25 cellular contexts compared by ENCODE assay signal in genomic region chr1:155014709-155015508, GRCh38. TPM values are rescaled to one million over a fixed set of nuclear protein-coding genes. Genes with fewer than 3 reads are reported as not detected.
DNase-seq lines count a peak whose midpoint lies in the region; ATAC-seq and TF ChIP-seq lines count a peak whose summit lies in the region.
"Had no signal": no experiment of that assay in that cellular context is flagged by ENCODE, and none has a peak within 500 bp of the region (broad histone marks: within the 10 kb centered on the region; RNA-seq: fewer than 3 reads in every experiment).

No MANE protein-coding gene starts in this region.

- H3K9ac ChIP-seq in mammary epithelial cell (ENCODE audit: insufficient read depth, low read length) (no peak overlapping the region), subcutaneous abdominal adipose tissue (ENCODE audit: low read length in 5 of 5) (no peak overlapping the region), colonic mucosa (ENCODE audit: low read depth in 2 of 2, low read length in 2 of 2) (peak overlapping the region in 1 of 2 donors; percentile 21)

- H2AFZ ChIP-seq in mammary epithelial cell (ENCODE audit: low read depth, low read length) = no peak overlapping the region

- 86% methylated on average over 13 of the region's 31 CpGs for WGBS in mammary epithelial cell (ENCODE audit: low coverage, missing lambda C conversion rate)
- WGBS in esophagus squamous epithelium, 2 donors = 60 to 88% methylated on average over 1 to 3 of the region's 31 CpGs

- H3K27ac Mint-ChIP-seq in MCF 10A (ENCODE audit: low read depth, unreplicated experiment) = peak overlapping the region; percentile 80
- H3K27ac Mint-ChIP-seq: activated CD8-positive, alpha-beta T cell treated with anti-CD3 and anti-CD28 coated beads for 36 hours had no signal

- no peaks in the 10 kb centered on the region for H4K20me1 ChIP-seq in mammary epithelial cell (ENCODE audit: insufficient read depth, low read length)

- in situ Hi-C loops in mammary epithelial cell (cut with MboI; ENCODE audit: low sequenced_read_pairs in 2 of 2) = loop anchor here in 1 of 2 donors (10.0 kb wide), 1 partner anchor 50 kb away; the partner anchor contains the start of gene PYGO2

- peaks cover 34% of the 10 kb centered on the region for H3K79me2 ChIP-seq in mammary epithelial cell (ENCODE audit: insufficient read depth, low read length)

- H3K4me3 Mint-ChIP-seq in MCF 10A (ENCODE audit: unreplicated experiment) = no peak overlapping the region
- H3K4me3 Mint-ChIP-seq: activated CD8-positive, alpha-beta T cell treated with anti-CD3 and anti-CD28 coated beads for 36 hours had no signal

- intact Hi-C loops in MCF 10A (cut with micrococcal nuclease) (no loop called here), mammary epithelial cell (cut with micrococcal nuclease) (loop anchor here (5.0 kb wide), 1 partner anchor 533 kb away; no protein-coding TSS in a partner anchor), esophagus squamous epithelium (cut with DNase I) (no loop called here), colonic mucosa (cut with DNase I) (no loop called here)

- peaks cover 71% of the 10 kb centered on the region for H3K4me1 Mint-ChIP-seq in MCF 10A (ENCODE audit: insufficient read depth, unreplicated experiment)

- H3K36me3 Mint-ChIP-seq in MCF 10A (ENCODE audit: insufficient read depth, unreplicated experiment) = peaks cover 88% of the 10 kb centered on the region
- H3K36me3 Mint-ChIP-seq: brain; CD8-positive, alpha-beta T cell had no signal

- DNase-seq in MCF 10A (ENCODE audit: unreplicated experiment) (no peak), mammary epithelial cell (no peak), RWPE2 (ENCODE audit: low spot score) (peak; percentile 58), esophagus squamous epithelium (lab: John Stamatoyannopoulos, UW) (no peak), colonic mucosa (no peak), NCI-H1436 (lab: John Stamatoyannopoulos, UW) (no peak)
- no peak for DNase-seq in activated CD4-positive, alpha-beta T cell treated with anti-CD3 and anti-CD28 coated beads for 1 hour
- DNase-seq: activated CD8-positive, alpha-beta T cell treated with anti-CD3 and anti-CD28 coated beads for 36 hours; activated T-cell treated with anti-CD3 and anti-CD28 coated beads, Interleukin-2, amount 50 U/mL, for 72 hours; CD8-positive, alpha-beta T cell; cortex of kidney; DMS79; foreskin melanocyte; NCI-H187 treated with DMSO at 0.1 percent for 48 hours; NCI-H2227 treated with DMSO at 0.1 percent for 48 hours; stimulated activated CD8-positive, alpha-beta memory T cell treated with anti-CD3 and anti-CD28 coated beads, Interleukin-4, amount 100 ng/mL, for 48 hours had no signal

- H3K9me3 ChIP-seq in mammary epithelial cell (replicated peaks; ENCODE audit: insufficient read depth, low read length) (no peaks in the 10 kb centered on the region), RWPE2 (ENCODE audit: severe bottlenecking) (no peaks in the 10 kb centered on the region), esophagus squamous epithelium (no peaks in the 10 kb centered on the region), subcutaneous abdominal adipose tissue (ENCODE audit: control insufficient read depth in 5 of 5, low read length in 5 of 5) (no peaks in the 10 kb centered on the region), colonic mucosa (no peaks in the 10 kb centered on the region)
- H3K9me3 ChIP-seq: prostate gland had no signal

- no peak overlapping the region for H3K4me3 ChIP-seq in mammary epithelial cell (replicated peaks in 1 of 3; ENCODE audit: insufficient read depth in 1 of 3, low read depth in 2 of 3, low read length in 3 of 3)
- no peak overlapping the region for H3K4me3 ChIP-seq in RWPE2 (ENCODE audit: severe bottlenecking)
- H3K4me3 ChIP-seq in esophagus squamous epithelium = no peak overlapping the region
- H3K4me3 ChIP-seq in subcutaneous abdominal adipose tissue (ENCODE audit: low read depth in 1 of 5, low read length in 5 of 5) = no peak overlapping the region
- H3K4me3 ChIP-seq in colonic mucosa = no peak overlapping the region
- H3K4me3 ChIP-seq: prostate gland had no signal

- H3K27me3 ChIP-seq in mammary epithelial cell (ENCODE audit: insufficient read depth, low read length) = no peaks in the 10 kb centered on the region
- no peaks in the 10 kb centered on the region for H3K27me3 ChIP-seq in RWPE2 (ENCODE audit: insufficient read depth, poor library complexity, severe bottlenecking)
- H3K27me3 ChIP-seq in esophagus squamous epithelium = no peaks in the 10 kb centered on the region
- no peaks in the 10 kb centered on the region for H3K27me3 ChIP-seq in subcutaneous abdominal adipose tissue (ENCODE audit: control insufficient read depth in 5 of 5, insufficient read depth in 4 of 5, low read length in 5 of 5)
- H3K27me3 ChIP-seq in colonic mucosa = no peaks in the 10 kb centered on the region

- no peaks in the 10 kb centered on the region for H3K36me3 ChIP-seq in mammary epithelial cell (ENCODE audit: insufficient read depth, low read length)
- H3K36me3 ChIP-seq in RWPE2 (ENCODE audit: low read depth) = peaks cover 36% of the 10 kb centered on the region
- peaks cover 16 to 65% (median 34%) of the 10 kb centered on the region in 3 donors for H3K36me3 ChIP-seq in esophagus squamous epithelium
- peaks cover 0 to 33% (median 21%) of the 10 kb centered on the region in 5 donors for H3K36me3 ChIP-seq in subcutaneous abdominal adipose tissue (ENCODE audit: control insufficient read depth in 5 of 5, insufficient read depth in 5 of 5, low read length in 5 of 5)
- peaks cover 13% of the 10 kb centered on the region for H3K36me3 ChIP-seq in colonic mucosa

- no peak overlapping the region for H3K27ac ChIP-seq in mammary epithelial cell (ENCODE audit: insufficient read depth, low read depth, low read length)
- H3K27ac ChIP-seq in RWPE2 (ENCODE audit: poor library complexity, severe bottlenecking) = peak overlapping the region; percentile 92
- H3K27ac ChIP-seq in esophagus squamous epithelium = peak overlapping the region; percentile 85 to 99 (median 96)
- peak overlapping the region; percentile 96 for H3K27ac ChIP-seq in subcutaneous abdominal adipose tissue (ENCODE audit: low read depth, low read length)
- H3K27ac ChIP-seq in colonic mucosa = no peak overlapping the region

- no peak for ATAC-seq in RWPE2 (ENCODE audit: low read depth)
- ATAC-seq: activated CD8-positive, alpha-beta T cell treated with anti-CD3 and anti-CD28 coated beads for 36 hours; activated T-cell treated with anti-CD3 and anti-CD28 coated beads, Interleukin-2, amount 50 U/mL, for 72 hours; CD8-positive, alpha-beta T cell; Panc1; SK-N-SH treated with all-trans-retinoic acid at 6 μM for 48 hours had no signal

- no peaks in the 10 kb centered on the region for H3K9me3 Mint-ChIP-seq in MCF 10A (ENCODE audit: unreplicated experiment)
- H3K9me3 Mint-ChIP-seq: activated CD8-positive, alpha-beta T cell treated with anti-CD3 and anti-CD28 coated beads for 36 hours; activated T-cell treated with anti-CD3 and anti-CD28 coated beads, Interleukin-2, amount 50 U/mL, for 72 hours; brain; CD8-positive, alpha-beta T cell; memory B cell; nephron had no signal

- TF ChIP-seq CTCF in MCF 10A (IDR thresholded peaks at IDR 0.05; ENCODE audit: unreplicated experiment) (no peak), mammary epithelial cell (conservative IDR thresholded peaks at IDR 0.05 in 1 of 2, IDR thresholded peaks at IDR 0.05 in 1 of 2; ENCODE audit: extremely low read depth in 1 of 2, insufficient read depth in 1 of 2, low read depth in 1 of 2, low read length in 2 of 2) (no peak), RWPE2 (IDR thresholded peaks at IDR 0.05; ENCODE audit: poor library complexity, severe bottlenecking) (no peak), esophagus squamous epithelium (IDR thresholded peaks at IDR 0.05) (no peak), colonic mucosa (IDR thresholded peaks at IDR 0.05) (no peak)

- BruUV-seq in MCF 10A (replicated peaks; lab: Mats Ljungman, UMichigan) (no TSS peak), mammary epithelial cell (replicated peaks; lab: Mats Ljungman, UMichigan) (no TSS peak)

- TF ChIP-seq POLR2A in esophagus squamous epithelium (IDR thresholded peaks at IDR 0.05) = no peak

- H3K4me1 ChIP-seq in mammary epithelial cell (ENCODE audit: insufficient read depth, low read length) (peaks cover 33% of the 10 kb centered on the region), RWPE2 (ENCODE audit: insufficient read depth, poor library complexity, severe bottlenecking) (peaks cover 28% of the 10 kb centered on the region), esophagus squamous epithelium (peaks cover 86 to 100% (median 92%) of the 10 kb centered on the region in 3 donors), subcutaneous abdominal adipose tissue (ENCODE audit: control insufficient read depth in 5 of 5, insufficient read depth in 5 of 5, low read length in 5 of 5) (peaks cover 7 to 70% (median 62%) of the 10 kb centered on the region in 5 donors), colonic mucosa (peaks cover 51% of the 10 kb centered on the region)

- no peaks in the 10 kb centered on the region for H3K27me3 Mint-ChIP-seq in MCF 10A (ENCODE audit: insufficient read depth, unreplicated experiment)
- H3K27me3 Mint-ChIP-seq: brain, memory B cell had no signal

- dilution Hi-C loops in mammary epithelial cell (cut with HindIII; ENCODE audit: low sequenced_read_pairs) = no loop called here

- POLR2A ChIA-PET in MCF 10A (lab: Yijun Ruan, JAX) = interaction anchor here (0.6 to 14.0 kb wide), 9 partner anchors 8 to 209 kb away, joined by 3 to 312 read pairs (median 27); partner anchors contain the start of genes CKS1B, DCST1, DCST2 and FLAD1

- no peak overlapping the region for H3K4me2 ChIP-seq in mammary epithelial cell (ENCODE audit: insufficient read depth, low read depth, low read length)

- CTCF ChIA-PET in MCF 10A (lab: Yijun Ruan, JAX) (interaction anchor here (0.6 to 14.4 kb wide), 9 partner anchors 9 to 115 kb away, joined by 3 to 390 read pairs (median 7); partner anchors contain the start of genes ADAM15 and PYGO2), mammary epithelial cell (lab: Charles Lee; ENCODE audit: low non-redundant PET) (interaction anchor here (0.6 kb wide), 1 partner anchor 36 kb away, joined by 5 read pairs; the partner anchor contains the start of gene ADAM15)

RNA-seq across cellular contexts. Expression of gene ZBTB7B, which starts 12.3 kb away (rescaled TPM):
- 169 and 175 TPM in 2 replicates for total RNA-seq in MCF 10A (2022)
- total RNA-seq in mammary epithelial cell = 10 to 100 TPM; 33.0 to 51.9 TPM
- 22.2 TPM for polyA plus RNA-seq in mammary epithelial cell
- 17.8 TPM for polyA minus RNA-seq in mammary epithelial cell
- total RNA-seq in esophagus squamous epithelium = 100 to 1,000 TPM; 101 to 220 (median 113) TPM
- 100 to 1,000 TPM; 185 to 205 TPM for total RNA-seq in colonic mucosa

RNA-seq across cellular contexts. Expression of gene DCST2, which starts 18.7 kb away (rescaled TPM):
- total RNA-seq in MCF 10A (2022) (0.91 and 1.8 TPM in 2 replicates), mammary epithelial cell (under 1 TPM; 0.33 to 0.66 TPM), esophagus squamous epithelium (1 to 10 TPM in 1 of 4 donors, under 1 TPM in 3; 0.11 to 8.2 (median 0.18) TPM), colonic mucosa (1 to 10 TPM; 1.7 to 1.9 TPM)
- polyA plus RNA-seq in mammary epithelial cell = 0.15 TPM
- polyA minus RNA-seq in mammary epithelial cell = not detected
- total RNA-seq: kidney epithelial cell, temporal lobe had no signal

RNA-seq across cellular contexts. Expression of gene DCST1, which starts 18.7 kb away (rescaled TPM):
- 0.21 and 0.42 TPM in 2 replicates for total RNA-seq in MCF 10A (2022)
- not detected for total RNA-seq in mammary epithelial cell
- polyA plus RNA-seq in mammary epithelial cell = not detected
- polyA minus RNA-seq in mammary epithelial cell = not detected
- under 1 TPM in 1 of 4 donors, not detected in 3; 0.19 TPM for total RNA-seq in esophagus squamous epithelium
- total RNA-seq in colonic mucosa = not detected
- total RNA-seq: activated CD8-positive, alpha-beta T cell treated with anti-CD3 and anti-CD28 coated beads for 36 hours; kidney epithelial cell had no signal

RNA-seq across cellular contexts. Expression of gene LENEP, which starts 21.5 kb away (rescaled TPM):
- 0.83 TPM in 1 of 2 replicates, not detected in the other for total RNA-seq in MCF 10A (2022)
- 1 to 10 TPM in 1 of 2 donors, under 1 TPM in 1; 0.82 to 1.5 TPM for total RNA-seq in mammary epithelial cell
- 0.16 TPM for polyA plus RNA-seq in mammary epithelial cell
- not detected for polyA minus RNA-seq in mammary epithelial cell
- not detected for total RNA-seq in esophagus squamous epithelium
- total RNA-seq in colonic mucosa = not detected
- total RNA-seq: activated CD8-positive, alpha-beta T cell treated with anti-CD3 and anti-CD28 coated beads for 36 hours; CD8-positive, alpha-beta T cell; prostate gland; temporal lobe had no signal

RNA-seq across cellular contexts. Expression of gene FLAD1, which starts 31.8 kb away (rescaled TPM):
- total RNA-seq in MCF 10A (2022) (65.4 and 91.1 TPM in 2 replicates), mammary epithelial cell (10 to 100 TPM; 46.4 to 58.5 TPM), esophagus squamous epithelium (10 to 100 TPM; 21.5 to 30.9 (median 29.5) TPM), colonic mucosa (10 to 100 TPM; 28.2 to 46.1 TPM)
- polyA plus RNA-seq in mammary epithelial cell = 54.2 TPM
- 43.1 TPM for polyA minus RNA-seq in mammary epithelial cell

Comparison
In these comparisons a context has a peak if more than half of its experiments do, and no peak if none do; other contexts are left out.
1. H3K27ac ChIP-seq: peak in RWPE2 (single experiment), esophagus squamous epithelium (4 of 4) and subcutaneous abdominal adipose tissue (single experiment); none in mammary epithelial cell (single experiment) and colonic mucosa (single experiment).